1 cellular context compared by ENCODE assay signal in the genomic region with DNA sequence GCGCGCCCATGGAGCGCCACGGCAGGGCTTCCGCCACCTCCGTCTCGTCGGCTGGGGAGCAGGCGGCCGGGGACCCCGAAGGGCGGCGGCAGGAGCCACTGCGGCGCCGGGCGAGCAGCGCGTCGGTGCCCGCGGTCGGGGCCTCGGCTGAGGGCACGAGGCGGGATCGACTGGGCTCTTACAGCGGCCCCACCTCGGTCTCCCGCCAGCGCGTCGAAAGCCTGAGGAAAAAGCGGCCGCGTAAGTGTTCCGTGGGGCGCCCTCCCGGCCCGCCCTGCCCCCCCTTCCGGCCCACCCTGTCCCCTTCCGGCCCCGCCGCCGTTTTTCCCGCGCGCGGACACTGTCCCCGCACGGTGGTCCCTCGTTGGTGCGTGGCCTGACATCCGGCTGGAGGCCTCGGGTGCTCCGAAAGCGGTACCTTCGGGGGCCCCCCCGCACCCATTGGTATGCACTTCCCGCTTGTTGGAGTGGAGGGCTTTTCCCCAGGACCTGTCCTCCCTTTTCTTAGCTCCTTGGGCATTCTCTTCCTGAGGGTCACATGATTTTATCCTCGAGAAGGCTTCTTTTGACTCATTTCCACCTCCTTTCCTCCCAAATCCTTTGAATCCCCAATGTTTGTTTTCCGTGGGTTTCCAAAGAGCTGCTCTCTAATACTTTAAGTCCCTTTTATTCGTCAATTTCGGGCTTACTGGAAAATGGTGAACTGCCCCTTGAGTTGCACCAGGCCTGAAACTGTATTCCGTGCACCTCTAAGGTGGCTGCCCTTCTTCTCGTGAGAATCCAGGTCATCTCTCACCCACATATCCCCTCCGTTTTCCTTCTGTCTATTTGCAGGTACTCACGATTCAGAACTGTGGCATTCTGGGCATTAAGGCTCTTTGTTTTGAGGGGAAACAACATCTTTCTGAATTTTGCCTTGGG.
TF ChIP-seq lines count a peak whose summit lies in the region.

No MANE protein-coding gene starts in this region.

TF ChIP-seq in IMR-90, 13 proteins besides CTCF, POLR2A, EP300 and RAD21:
- peak; percentile 11; the same call in 1 of the 2 replicates for TF ChIP-seq MAZ (IDR thresholded peaks at IDR 0.05; ENCODE audit: borderline replicate concordance, low read depth, low read length)
- TF ChIP-seq MAFK (IDR thresholded peaks at IDR 0.05; ENCODE audit: low read depth, low read length), result no peak
